Comparison of ENCODE assay signal across 12 cellular contexts in the genomic region with DNA sequence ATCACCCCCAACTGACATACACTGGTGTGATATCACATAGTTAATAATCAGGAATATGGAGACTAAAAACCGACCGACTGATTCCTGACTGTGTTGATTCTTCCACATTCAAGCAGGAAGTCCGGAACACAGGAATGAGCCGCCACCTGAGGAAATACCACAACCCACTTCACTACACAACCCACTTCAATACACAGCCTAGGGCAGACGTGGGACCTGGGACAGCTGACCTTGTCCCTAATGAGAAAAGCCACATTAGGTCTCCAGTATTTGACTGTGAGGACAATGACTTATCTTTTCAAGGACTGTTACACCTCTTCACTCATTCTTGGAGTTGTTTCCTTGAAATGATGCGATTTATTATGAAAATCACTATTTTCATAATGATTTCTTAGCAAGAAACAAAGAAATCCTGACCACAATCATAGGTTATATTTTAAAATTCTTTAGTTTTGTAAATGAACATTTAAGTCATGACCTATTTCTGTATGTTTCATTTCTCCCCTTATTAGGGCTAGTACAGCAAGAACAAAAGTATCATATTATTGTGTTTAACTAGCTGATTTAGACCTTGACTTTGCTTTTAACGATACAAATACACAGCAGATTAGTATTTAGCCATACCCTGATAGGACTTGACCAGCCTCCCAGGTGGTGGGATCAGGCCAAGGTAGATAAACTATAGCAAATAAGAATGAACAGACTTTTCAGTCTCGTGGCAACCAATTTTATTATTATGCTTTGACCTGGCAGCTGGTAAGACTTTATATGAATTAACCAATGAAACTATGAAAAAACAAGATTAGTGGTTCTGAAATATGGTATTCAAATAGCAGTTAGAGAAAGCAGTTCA. TPM values are rescaled to one million over a fixed set of nuclear protein-coding genes. Genes with fewer than 3 reads are reported as not detected.
DNase-seq lines count a peak whose midpoint lies in the region; ATAC-seq and TF ChIP-seq lines count a peak whose summit lies in the region.
"Had no signal": no experiment of that assay in that cellular context is flagged by ENCODE, and none has a peak within 500 bp of the region (broad histone marks: within the 10 kb centered on the region; RNA-seq: fewer than 3 reads in every experiment).

No MANE protein-coding gene starts in this region.

- no peak for TF ChIP-seq POLR2A in spleen (IDR thresholded peaks at IDR 0.05)

- 54 to 75% (median 59%) methylated on average over 8 of the region's 8 CpGs for WGBS in spleen, 5 donors

- H3K9me3 ChIP-seq in T-helper 17 cell (ENCODE audit: control insufficient read depth, low read length, poor library complexity, severe bottlenecking) (no peaks in the 10 kb centered on the region), spleen (no peaks in the 10 kb centered on the region)

- no peak for TF ChIP-seq CTCF in spleen (IDR thresholded peaks at IDR 0.05 in 8 of 11, conservative IDR thresholded peaks at IDR 0.05 in 3 of 11)

- no peaks in the 10 kb centered on the region for H3K27me3 Mint-ChIP-seq in T-helper 2 cell treated with Interferon-gamma antibody and Interleukin-4, amounts not matched to agents 5 μg/mL and 100 μg/mL, for 36 hours (ENCODE audit: low read depth)
- H3K27me3 Mint-ChIP-seq in T-helper 17 cell (no peaks in the 10 kb centered on the region), immature natural killer cell (ENCODE audit: low read depth in 3 of 3) (peaks cover 0 to 7% (median 3%) of the 10 kb centered on the region in 3 donors)

- H3K27me3 ChIP-seq in spleen (replicated peaks in 1 of 7): no peaks in the 10 kb centered on the region

- peak overlapping the region; percentile 26 for H3K27ac Mint-ChIP-seq in T-helper 2 cell treated with Interferon-gamma antibody and Interleukin-4, amounts not matched to agents 5 μg/mL and 100 μg/mL, for 36 hours
- H3K27ac Mint-ChIP-seq in T-helper 17 cell (peak overlapping the region; percentile 97), immature natural killer cell (peak overlapping the region; percentile 95 to 99 (median 98))
- H3K27ac Mint-ChIP-seq: nephron had no signal

- peak overlapping the region; percentile 46 to 98 (median 79) for H3K27ac ChIP-seq in spleen

- peak overlapping the region; percentile 39 for H3K4me3 Mint-ChIP-seq in T-helper 2 cell treated with Interferon-gamma antibody and Interleukin-4, amounts not matched to agents 5 μg/mL and 100 μg/mL, for 36 hours
- H3K4me3 Mint-ChIP-seq in T-helper 17 cell (peak overlapping the region; percentile 71), immature natural killer cell (peak overlapping the region; percentile 76 to 89 (median 85))
- H3K4me3 Mint-ChIP-seq: nephron had no signal

- DNase-seq in T-helper 2 cell treated with Interferon-gamma antibody and Interleukin-4, amounts not matched to agents 5 μg/mL and 100 μg/mL, for 36 hours (ENCODE audit: low spot score): no peak
- DNase-seq in T-helper 2 cell: no peak
- DNase-seq in T-helper 17 cell: no peak
- DNase-seq in immature natural killer cell: no peak
- DNase-seq in spleen: no peak
- no peak for DNase-seq in stimulated activated naive CD4-positive, alpha-beta T cell (lab: John Stamatoyannopoulos, UW)
- DNase-seq: NCI-H2081 treated with DMSO at 0.1 percent for 48 hours, SIG-M5 had no signal

- ATAC-seq in T-helper 17 cell (no peak), HG03196 (IDR thresholded peaks at IDR 0.05; ENCODE audit: unreplicated experiment) (no peak), GM21515 (IDR thresholded peaks at IDR 0.05; ENCODE audit: unreplicated experiment) (no peak)
- ATAC-seq: sciatic nerve had no signal

- H3K4me3 ChIP-seq in spleen: peak overlapping the region in 1 of 8 donors; percentile 33

- no peaks in the 10 kb centered on the region for H3K36me3 ChIP-seq in spleen

- peaks cover 20 to 100% (median 72%) of the 10 kb centered on the region in 6 donors for H3K4me1 ChIP-seq in spleen

- H3K4me1 Mint-ChIP-seq in T-helper 2 cell treated with Interferon-gamma antibody and Interleukin-4, amounts not matched to agents 5 μg/mL and 100 μg/mL, for 36 hours (ENCODE audit: low read depth): peaks cover 79% of the 10 kb centered on the region
- H3K4me1 Mint-ChIP-seq in T-helper 17 cell (peaks cover 78% of the 10 kb centered on the region), immature natural killer cell (peaks cover 98 to 100% of the 10 kb centered on the region in 2 donors)
- H3K4me1 Mint-ChIP-seq: nephron had no signal

- H3K36me3 Mint-ChIP-seq in T-helper 2 cell treated with Interferon-gamma antibody and Interleukin-4, amounts not matched to agents 5 μg/mL and 100 μg/mL, for 36 hours (ENCODE audit: low read depth): peaks cover 45% of the 10 kb centered on the region
- H3K36me3 Mint-ChIP-seq in T-helper 17 cell (ENCODE audit: low read depth) (peaks cover 4% of the 10 kb centered on the region), immature natural killer cell (peaks cover 3 to 8% (median 5%) of the 10 kb centered on the region in 3 donors)

- intact Hi-C loops in spleen (cut with DNase I; ENCODE audit: low total_unique reads): no loop called here

- H3K9me3 Mint-ChIP-seq in T-helper 2 cell treated with Interferon-gamma antibody and Interleukin-4, amounts not matched to agents 5 μg/mL and 100 μg/mL, for 36 hours: no peaks in the 10 kb centered on the region
- H3K9me3 Mint-ChIP-seq in immature natural killer cell: no peaks in the 10 kb centered on the region
- H3K9me3 Mint-ChIP-seq: nephron had no signal

RNA-seq across cellular contexts. Expression of gene RAB27A, which starts 6.1 kb away (rescaled TPM):
- total RNA-seq in T-helper 17 cell (10 to 100 TPM; 27.1 to 31.4 TPM), spleen (10 to 100 TPM; 21.4 to 72.0 (median 44.5) TPM)
- polyA plus RNA-seq in immature natural killer cell (100 to 1,000 TPM in 2 of 3 donors, 10 to 100 TPM in 1; 99.6 to 157 (median 150) TPM), spleen (10 to 100 TPM in 2 of 3 donors, 1 to 10 TPM in 1; 9.4 to 15.1 (median 11.4) TPM)

RNA-seq across cellular contexts. Expression of gene PIGBOS1, which starts 35.4 kb away (rescaled TPM):
- total RNA-seq in T-helper 17 cell (1 to 10 TPM; 6.1 to 9.0 TPM), spleen (10 to 100 TPM in 6 of 7 donors, 1 to 10 TPM in 1; 8.9 to 28.4 (median 15.1) TPM)
- polyA plus RNA-seq in immature natural killer cell (10 to 100 TPM; 26.2 to 46.7 (median 34.9) TPM), spleen (10 to 100 TPM; 24.3 to 32.9 (median 26.4) TPM)

RNA-seq across cellular contexts. Expression of gene PIGB, which starts 35.5 kb away (rescaled TPM):
- total RNA-seq in T-helper 17 cell (10 to 100 TPM; 23.2 to 24.5 TPM), spleen (10 to 100 TPM; 13.5 to 26.7 (median 24.1) TPM)
- polyA plus RNA-seq in immature natural killer cell (10 to 100 TPM in 2 of 3 donors, 1 to 10 TPM in 1; 5.9 to 28.4 (median 19.7) TPM), spleen (10 to 100 TPM; 21.3 to 37.5 (median 22.3) TPM)

Comparison
In these comparisons a context has a peak if more than half of its experiments do, and no peak if none do; other contexts are left out.
1. H3K27ac Mint-ChIP-seq: peak in every context shown above with its lines; median percentile 98 in immature natural killer cell; 97 in T-helper 17 cell; 26 in T-helper 2 cell treated with Interferon-gamma antibody and Interleukin-4, amounts not matched to agents 5 μg/mL and 100 μg/mL, for 36 hours.